Comparison of ENCODE assay signal across 15 cellular contexts in the genomic region with DNA sequence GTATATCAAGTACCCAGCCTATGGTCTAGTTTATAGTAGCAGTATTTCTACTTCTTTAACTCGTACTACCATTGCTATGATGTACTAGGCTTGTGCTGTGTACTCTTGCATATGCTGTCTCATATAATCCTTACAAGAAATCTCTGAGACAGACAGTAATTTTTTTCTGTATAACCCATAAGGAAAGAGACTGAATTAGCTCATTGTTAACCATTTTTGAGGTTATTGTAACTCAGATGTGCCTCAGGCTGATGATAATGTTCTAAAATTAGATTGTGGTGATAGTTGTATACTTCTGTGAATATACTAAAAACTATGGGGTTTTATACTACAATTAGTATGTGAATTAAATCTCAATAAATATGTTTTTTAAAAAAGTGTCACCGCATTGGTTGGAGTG.
DNase-seq lines count a peak whose midpoint lies in the region; ATAC-seq and TF ChIP-seq lines count a peak whose summit lies in the region.
"Had no signal": no experiment of that assay in that cellular context is flagged by ENCODE, and none has a peak within 500 bp of the region (broad histone marks: within the 10 kb centered on the region; RNA-seq: fewer than 3 reads in every experiment).

No MANE protein-coding gene starts in this region.

- H3K9me3 Mint-ChIP-seq in activated CD4-positive, alpha-beta T cell treated with anti-CD3 and anti-CD28 coated beads for 36 hours (ENCODE audit: low read depth), result no peaks in the 10 kb centered on the region
- H3K9me3 Mint-ChIP-seq in HFFc6, result no peaks in the 10 kb centered on the region
- H3K9me3 Mint-ChIP-seq in activated T-helper 17 cell treated with anti-CD3 and anti-CD28 coated beads, Interleukin-2, amount 50 U/mL, for 72 hours, result no peaks in the 10 kb centered on the region
- H3K9me3 Mint-ChIP-seq: CD14-positive monocyte had no signal

- no peak for TF ChIP-seq POLR2A in GM18505 (IDR thresholded peaks at IDR 0.05; ENCODE audit: borderline replicate concordance, extremely low read depth, insufficient read depth, insufficient read length)

- DNase-seq in activated CD4-positive, alpha-beta T cell treated with anti-CD3 and anti-CD28 coated beads for 36 hours, result no peak
- DNase-seq in activated CD4-positive, alpha-beta T cell treated with anti-CD3 and anti-CD28 coated beads, Interleukin-2, amount 50 U/mL, for 1 hour, result no peak
- DNase-seq in HFFc6 (peak; percentile 40), NCI-H1105 treated with DMSO at 0.1 percent for 48 hours (lab: John Stamatoyannopoulos, UW) (no peak), DMS53 (lab: John Stamatoyannopoulos, UW) (no peak)
- no peak for DNase-seq in stimulated activated naive CD8-positive, alpha-beta T cell treated with anti-CD3 and anti-CD28 coated beads, Interleukin-15, Interleukin-2, amounts not matched to agents 100 U/mL and 50 U/mL, for 24 hours
- DNase-seq: Calu3, NCI-H1417 treated with DMSO at 0.1 percent for 48 hours, NCI-H187 treated with DMSO at 0.1 percent for 48 hours, NCI-H345, NCI-H524 treated with DMSO at 0.1 percent for 48 hours had no signal

- no peak for TF ChIP-seq CTCF in HFFc6 (IDR thresholded peaks at IDR 0.05)

- H3K27me3 Mint-ChIP-seq in activated CD4-positive, alpha-beta T cell treated with anti-CD3 and anti-CD28 coated beads for 36 hours, result no peaks in the 10 kb centered on the region
- 0 out of 2 replicates have a peak, but pooled peaks cover 2% of the 10 kb centered on the region for H3K27me3 Mint-ChIP-seq in HFFc6 (ENCODE audit: insufficient read depth)
- no peaks in the 10 kb centered on the region for H3K27me3 Mint-ChIP-seq in activated T-helper 17 cell treated with anti-CD3 and anti-CD28 coated beads, Interleukin-2, amount 50 U/mL, for 72 hours

- intact Hi-C loops in activated CD4-positive, alpha-beta T cell treated with anti-CD3 and anti-CD28 coated beads for 36 hours (cut with DNase I, micrococcal nuclease), result loop anchor here in 1 of 2 experiments (10.0 kb wide), 1 partner anchor 128 kb away; a partner anchor contains a TSS

- CTCF ChIA-PET in activated CD4-positive, alpha-beta T cell treated with anti-CD3 and anti-CD28 coated beads for 36 hours (lab: Charles Lee), result interaction anchor here (1.0 to 4.9 kb wide), 4 partner anchors 12 to 134 kb away, joined by 3 to 18 read pairs (median 4); a partner anchor contains a TSS

- H3K27ac Mint-ChIP-seq in activated CD4-positive, alpha-beta T cell treated with anti-CD3 and anti-CD28 coated beads for 36 hours, result no peak overlapping the region
- no peak overlapping the region; the same call in 1 of the 2 replicates for H3K27ac Mint-ChIP-seq in HFFc6
- H3K27ac Mint-ChIP-seq in activated T-helper 17 cell treated with anti-CD3 and anti-CD28 coated beads, Interleukin-2, amount 50 U/mL, for 72 hours, result peak overlapping the region; percentile 67

- ATAC-seq in activated CD4-positive, alpha-beta T cell treated with anti-CD3 and anti-CD28 coated beads for 36 hours, result peak; percentile 27
- ATAC-seq in activated T-helper 17 cell treated with anti-CD3 and anti-CD28 coated beads, Interleukin-2, amount 50 U/mL, for 72 hours (replicated peaks), result no peak
- ATAC-seq in stimulated activated naive CD8-positive, alpha-beta T cell treated with anti-CD3 and anti-CD28 coated beads, Interleukin-15, Interleukin-2, amounts not matched to agents 100 U/mL and 50 U/mL, for 24 hours, result peak; percentile 8
- ATAC-seq in GM18505 (IDR thresholded peaks at IDR 0.05; ENCODE audit: unreplicated experiment), result no peak
- ATAC-seq: Panc1 had no signal

- H3K36me3 Mint-ChIP-seq in activated CD4-positive, alpha-beta T cell treated with anti-CD3 and anti-CD28 coated beads for 36 hours (ENCODE audit: low read depth), result peaks cover 11% of the 10 kb centered on the region
- no peaks in the 10 kb centered on the region for H3K36me3 Mint-ChIP-seq in HFFc6 (ENCODE audit: low read depth)
- peaks cover 12% of the 10 kb centered on the region for H3K36me3 Mint-ChIP-seq in activated T-helper 17 cell treated with anti-CD3 and anti-CD28 coated beads, Interleukin-2, amount 50 U/mL, for 72 hours (ENCODE audit: low read depth)

- POLR2A ChIA-PET in activated CD4-positive, alpha-beta T cell treated with anti-CD3 and anti-CD28 coated beads for 36 hours (lab: Charles Lee), result no interaction called here

- H3K4me3 Mint-ChIP-seq in activated CD4-positive, alpha-beta T cell treated with anti-CD3 and anti-CD28 coated beads for 36 hours, result no peak overlapping the region
- no peak overlapping the region for H3K4me3 Mint-ChIP-seq in HFFc6
- H3K4me3 Mint-ChIP-seq in activated T-helper 17 cell treated with anti-CD3 and anti-CD28 coated beads, Interleukin-2, amount 50 U/mL, for 72 hours, result no peak overlapping the region
- H3K4me3 Mint-ChIP-seq: CD14-positive monocyte had no signal

- peaks cover 75% of the 10 kb centered on the region for H3K4me1 Mint-ChIP-seq in activated CD4-positive, alpha-beta T cell treated with anti-CD3 and anti-CD28 coated beads for 36 hours
- peaks cover 17% of the 10 kb centered on the region for H3K4me1 Mint-ChIP-seq in HFFc6 (ENCODE audit: low read depth)
- H3K4me1 Mint-ChIP-seq in activated T-helper 17 cell treated with anti-CD3 and anti-CD28 coated beads, Interleukin-2, amount 50 U/mL, for 72 hours, result peaks cover 38% of the 10 kb centered on the region

Comparison
In these comparisons a context has a peak if more than half of its experiments do, and no peak if none do; other contexts are left out.
1. ATAC-seq: peak in activated CD4-positive, alpha-beta T cell treated with anti-CD3 and anti-CD28 coated beads for 36 hours (single experiment) and stimulated activated naive CD8-positive, alpha-beta T cell treated with anti-CD3 and anti-CD28 coated beads, Interleukin-15, Interleukin-2, amounts not matched to agents 100 U/mL and 50 U/mL, for 24 hours (single experiment); none in activated T-helper 17 cell treated with anti-CD3 and anti-CD28 coated beads, Interleukin-2, amount 50 U/mL, for 72 hours (single experiment) and GM18505 (single experiment).